In the genomic region with DNA sequence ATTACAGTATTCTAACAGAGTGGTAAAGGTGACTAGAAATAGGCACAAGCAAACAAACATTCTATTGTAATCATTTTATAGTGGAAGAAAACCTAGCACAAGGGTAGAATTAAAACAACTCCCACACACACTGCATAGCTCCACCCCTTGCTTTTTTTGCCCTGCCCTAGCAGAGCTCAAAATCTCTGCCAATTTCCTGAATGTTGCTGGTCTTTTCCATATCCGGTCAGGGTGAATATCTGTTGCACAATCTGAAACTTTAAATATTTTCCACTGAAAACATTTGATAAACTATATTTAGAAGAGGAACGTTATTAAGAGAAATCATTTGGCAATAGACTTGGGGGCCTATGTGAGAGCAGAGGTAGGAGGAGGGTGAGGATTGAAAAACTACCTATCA, we compare ENCODE assay signal across 13 cellular contexts. TPM values are rescaled to one million over a fixed set of nuclear protein-coding genes. Genes with fewer than 3 reads are reported as not detected.
DNase-seq lines count a peak whose midpoint lies in the region; TF ChIP-seq lines count a peak whose summit lies in the region.
"Had no signal": no experiment of that assay in that cellular context is flagged by ENCODE, and none has a peak within 500 bp of the region (broad histone marks: within the 10 kb centered on the region; RNA-seq: fewer than 3 reads in every experiment).

No MANE protein-coding gene starts in this region.

- H4K91ac ChIP-seq in H9 (ENCODE audit: insufficient read length, low read depth, low read length), result no peak overlapping the region

- H4K5ac ChIP-seq in H9 (ENCODE audit: insufficient read length, low read depth, low read length), result no peak overlapping the region

- H3K18ac ChIP-seq in H9 (ENCODE audit: insufficient read length, low read depth, low read length), result no peak overlapping the region

- H2BK12ac ChIP-seq in H9 (ENCODE audit: insufficient read length, low read depth, low read length), result no peak overlapping the region

- H2BK20ac ChIP-seq in H9 (ENCODE audit: low read depth, low read length, poor library complexity, severe bottlenecking), result no peak overlapping the region

- H3K4me3 ChIP-seq in ascending aorta (no peak overlapping the region), thyroid gland (replicated peaks in 1 of 3) (no peak overlapping the region)

- no peak overlapping the region for H2AFZ ChIP-seq in H9 (ENCODE audit: low read length)

- H3K4me1 ChIP-seq in ascending aorta (peaks cover 4 to 25% of the 10 kb centered on the region in 2 donors), thyroid gland (peaks cover 18 to 20% of the 10 kb centered on the region in 2 donors), H9 (ENCODE audit: insufficient read depth, low read length) (no peaks in the 10 kb centered on the region)

- H3K36me3 ChIP-seq in ascending aorta (no peaks in the 10 kb centered on the region), thyroid gland (no peaks in the 10 kb centered on the region)

- H3K4me1 Mint-ChIP-seq in H9, result peaks cover 7 to 14% of the 10 kb centered on the region in 2 experiments

- no peak overlapping the region for H2BK5ac ChIP-seq in H9 (ENCODE audit: insufficient read length, low read length)

- peaks cover 12% of the 10 kb centered on the region for H3K23me2 ChIP-seq in H9 (ENCODE audit: insufficient read length, low read depth, low read length, poor library complexity, severe bottlenecking)

- H2BK120ac ChIP-seq in H9 (ENCODE audit: low read depth, low read length, poor library complexity, severe bottlenecking), result no peak overlapping the region

- no peak overlapping the region for H2AK5ac ChIP-seq in H9 (ENCODE audit: insufficient read length, low read length)

- no peak overlapping the region for H3K23ac ChIP-seq in H9 (ENCODE audit: insufficient read length, low read depth, low read length)

- H2BK15ac ChIP-seq in H9 (ENCODE audit: low read depth, low read length), result no peak overlapping the region

- H3K27me3 Mint-ChIP-seq in H9 (ENCODE audit: low read depth), result peaks cover 12% of the 10 kb centered on the region
- H3K27me3 Mint-ChIP-seq: stimulated activated naive B cell treated with anti-CD40 and anti-IgM and Interleukin-4, amounts not matched to agents 10 μg/mL and 1 μg/mL and 100 μg/mL, for 72 hours had no signal

- H3K4me2 ChIP-seq in H9 (ENCODE audit: insufficient read depth, insufficient read length, low read length), result no peak overlapping the region

- H3T11ph ChIP-seq in H9 (ENCODE audit: low read length), result no peak overlapping the region

- H3K79me2 ChIP-seq in H9 (ENCODE audit: insufficient read depth, low read length), result no peaks in the 10 kb centered on the region

- WGBS in thyroid gland, 2 donors, result 43 to 44% methylated on average over 2 of the region's 2 CpGs
- no CpG with 5 or more reads among the region's 2 CpGs for WGBS in H9 (ENCODE audit: extremely low coverage, insufficient read length, low lambda C conversion rate)

- no peak overlapping the region for H4K8ac ChIP-seq in H9 (replicated peaks; ENCODE audit: insufficient read length, low read depth, low read length)

- TF ChIP-seq CTCF in ascending aorta (IDR thresholded peaks at IDR 0.05) (no peak), thyroid gland (IDR thresholded peaks at IDR 0.05) (no peak), H9 (conservative IDR thresholded peaks at IDR 0.05) (no peak)

- H3K27me3 ChIP-seq in ascending aorta, result no peaks in the 10 kb centered on the region
- H3K27me3 ChIP-seq in thyroid gland, result no peaks in the 10 kb centered on the region
- peaks cover 6% of the 10 kb centered on the region for H3K27me3 ChIP-seq in H9 (ENCODE audit: insufficient read depth, low read length)

- no peak overlapping the region for H3K27ac Mint-ChIP-seq in H9
- H3K27ac Mint-ChIP-seq: brain; stimulated activated naive B cell treated with anti-CD40 and anti-IgM and Interleukin-4, amounts not matched to agents 10 μg/mL and 1 μg/mL and 100 μg/mL, for 72 hours had no signal

- H3K9me3 Mint-ChIP-seq in H9, result no peaks in the 10 kb centered on the region
- H3K9me3 Mint-ChIP-seq: stimulated activated naive B cell treated with anti-CD40 and anti-IgM and Interleukin-4, amounts not matched to agents 10 μg/mL and 1 μg/mL and 100 μg/mL, for 72 hours had no signal

- H3K9me3 ChIP-seq in ascending aorta (no peaks in the 10 kb centered on the region), thyroid gland (no peaks in the 10 kb centered on the region), H9 (ENCODE audit: control insufficient read depth, low read depth, low read length) (no peaks in the 10 kb centered on the region)

- no peak overlapping the region for H3K9ac ChIP-seq in H9 (ENCODE audit: extremely low read depth, insufficient read length, low read length)

- intact Hi-C loops in ascending aorta (cut with DNase I), result loop anchor here (5.0 to 10.0 kb wide), 2 partner anchors 41 to 562 kb away; a partner anchor contains a TSS
- intact Hi-C loops in thyroid gland (cut with DNase I), result no loop called here

- H3K56ac ChIP-seq in H9 (ENCODE audit: insufficient read length, low read depth, low read length), result no peak overlapping the region

- no peaks in the 10 kb centered on the region for H3K36me3 Mint-ChIP-seq in H9 (ENCODE audit: insufficient read depth in 1 of 3, low read depth in 3 of 3)
- H3K36me3 Mint-ChIP-seq: stimulated activated naive B cell treated with anti-CD40 and anti-IgM and Interleukin-4, amounts not matched to agents 10 μg/mL and 1 μg/mL and 100 μg/mL, for 72 hours had no signal

- H3K14ac ChIP-seq in H9 (ENCODE audit: insufficient read depth, low read length), result no peak overlapping the region

- DNase-seq in H4 (ENCODE audit: low spot score) (peak; percentile 39), ascending aorta (ENCODE audit: low spot score in 2 of 2) (peak in 1 of 2 donors; percentile 81), hepatic stellate cell (ENCODE audit: low spot score) (peak; percentile 65), thyroid gland (peak; percentile 30 to 38), H9 (no peak), NAMALWA (ENCODE audit: low spot score) (no peak)
- no peak for DNase-seq in activated naive CD4-positive, alpha-beta T cell treated with anti-CD3 and anti-CD28 coated beads, Interleukin-2, amount 50 U/mL, for 16 hours
- DNase-seq in stimulated activated CD8-positive, alpha-beta memory T cell treated with anti-CD3 and anti-CD28 coated beads, Interleukin-4, amount 100 ng/mL, for 48 hours, result no peak
- DNase-seq: activated T-cell treated with anti-CD3 and anti-CD28 coated beads for 4 hours; NCI-H1930; stimulated activated CD4-positive, alpha-beta T cell treated with anti-CD3 and anti-CD28 coated beads, Interleukin-12 subunit alpha, Interleukin-12 subunit beta, amount 100 ng/mL, for 4 hours; stimulated activated naive B cell treated with anti-CD40 and anti-IgM and Interleukin-4, amounts not matched to agents 10 μg/mL and 1 μg/mL and 100 μg/mL, for 72 hours had no signal

- no peak overlapping the region for H3K4me3 Mint-ChIP-seq in H9
- H3K4me3 Mint-ChIP-seq: stimulated activated naive B cell treated with anti-CD40 and anti-IgM and Interleukin-4, amounts not matched to agents 10 μg/mL and 1 μg/mL and 100 μg/mL, for 72 hours had no signal

- no peak overlapping the region for H3K4ac ChIP-seq in H9 (ENCODE audit: low read depth, low read length)

- no peaks in the 10 kb centered on the region for H4K20me1 ChIP-seq in H9 (ENCODE audit: control insufficient read depth, insufficient read depth, insufficient read length)

- H3K79me1 ChIP-seq in H9 (ENCODE audit: insufficient read depth, low read depth, low read length, poor library complexity, severe bottlenecking), result no peaks in the 10 kb centered on the region

- TF ChIP-seq POLR2A in thyroid gland (IDR thresholded peaks at IDR 0.05), result no peak

- H3K27ac ChIP-seq in ascending aorta, result peak overlapping the region; percentile 50 to 62
- peak overlapping the region; percentile 36 to 68 (median 37) for H3K27ac ChIP-seq in thyroid gland
- H3K27ac ChIP-seq in H9 (ENCODE audit: insufficient read length, low read depth, low read length), result no peak overlapping the region

RNA-seq across cellular contexts. Expression of a gene that starts 2.7 kb away (rescaled TPM):
- total RNA-seq in H4 (2014; rRNA removed; shearing (Covaris generic)), result 18.6 and 22.4 TPM in 2 replicates
- total RNA-seq in ascending aorta (not detected), thyroid gland (10 to 100 TPM; 13.8 to 25.2 (median 23.6) TPM), H9 (2021) (6.9 and 7.2 TPM in 2 replicates)

RNA-seq across cellular contexts. Expression of a gene that starts 2.8 kb away (rescaled TPM):
- 18.7 and 22.8 TPM in 2 replicates for total RNA-seq in H4 (2014; rRNA removed; shearing (Covaris generic))
- total RNA-seq in ascending aorta (4.8 TPM), thyroid gland (10 to 100 TPM; 33.9 to 52.5 (median 41.6) TPM), H9 (2021) (4.7 and 5.6 TPM in 2 replicates)

RNA-seq across cellular contexts. Expression of a gene that starts 53.7 kb away (rescaled TPM):
- total RNA-seq in H4 (2014; rRNA removed; shearing (Covaris generic)), result 22.8 and 24.8 TPM in 2 replicates
- total RNA-seq in ascending aorta (21.2 TPM), thyroid gland (10 to 100 TPM; 34.7 to 59.8 (median 46.3) TPM), H9 (2021) (23.9 and 25.8 TPM in 2 replicates)

Comparison
In these comparisons a context has a peak if more than half of its experiments do, and no peak if none do; other contexts are left out.
1. DNase-seq: peak in H4 (single experiment), hepatic stellate cell (single experiment) and thyroid gland (2 of 2); none in activated naive CD4-positive, alpha-beta T cell treated with anti-CD3 and anti-CD28 coated beads, Interleukin-2, amount 50 U/mL, for 16 hours (single experiment), stimulated activated CD8-positive, alpha-beta memory T cell treated with anti-CD3 and anti-CD28 coated beads, Interleukin-4, amount 100 ng/mL, for 48 hours (single experiment), H9 (single experiment) and NAMALWA (single experiment).